In genomic region chr4:89829470-89830138, GRCh38 we compare ENCODE assay signal across 8 cellular contexts. TPM values are rescaled to one million over a fixed set of nuclear protein-coding genes. Genes with fewer than 3 reads are reported as not detected.
A peak's percentile ranks its signal among the peaks of the same experiment; 100 is the strongest.
DNase-seq lines count a peak whose midpoint lies in the region; ATAC-seq and TF ChIP-seq lines count a peak whose summit lies in the region.

No MANE protein-coding gene starts in this region.

- TF ChIP-seq CTCF in RWPE2 (IDR thresholded peaks at IDR 0.05; ENCODE audit: poor library complexity, severe bottlenecking) (no peak), fibroblast of pulmonary artery (IDR thresholded peaks at IDR 0.05; ENCODE audit: low read length, missing control alignments) (no peak)

- H3K27ac ChIP-seq in RWPE2 (ENCODE audit: poor library complexity, severe bottlenecking) (peak overlapping the region; percentile 8), aorta (ENCODE audit: low read depth in 1 of 2, low read length in 2 of 2) (no peak overlapping the region)

- H3K4me3 ChIP-seq in RWPE2 (ENCODE audit: severe bottlenecking), result no peak overlapping the region
- no peak overlapping the region for H3K4me3 ChIP-seq in fibroblast of pulmonary artery (replicated peaks; ENCODE audit: low read depth, low read length)
- no peak overlapping the region for H3K4me3 ChIP-seq in aorta (ENCODE audit: low read length in 2 of 2)

- peak overlapping the region; percentile 29 to 43 for H3K4me3 Mint-ChIP-seq in activated T-cell treated with anti-CD3 and anti-CD28 coated beads, Interleukin-2, amount 50 U/mL, for 72 hours

- H3K27me3 ChIP-seq in RWPE2 (ENCODE audit: insufficient read depth, poor library complexity, severe bottlenecking), result no peaks in the 10 kb centered on the region
- H3K27me3 ChIP-seq in aorta (ENCODE audit: control insufficient read depth in 1 of 2, insufficient read depth in 2 of 2, low read length in 1 of 2), result peaks cover 0 to 3% of the 10 kb centered on the region in 2 donors

- peak; percentile 90 to 95 for ATAC-seq in activated T-cell treated with anti-CD3 and anti-CD28 coated beads, Interleukin-2, amount 50 U/mL, for 72 hours (replicated peaks in 1 of 2)
- peak; percentile 61 for ATAC-seq in HG02840 (IDR thresholded peaks at IDR 0.05; ENCODE audit: low FRiP score, unreplicated experiment)
- ATAC-seq in RWPE2 (ENCODE audit: low read depth), result no peak
- peak; percentile 41 for ATAC-seq in aorta (ENCODE audit: low FRiP score)

- DNase-seq in activated T-cell treated with anti-CD3 and anti-CD28 coated beads, Interleukin-2, amount 50 U/mL, for 72 hours, result peak; percentile 38 to 40
- no peak for DNase-seq in activated T-cell treated with anti-CD3 and anti-CD28 coated beads, Interleukin-2, amount 50 U/mL, for 48 hours
- DNase-seq in RWPE2 (ENCODE audit: low spot score), result no peak
- peak; percentile 68 for DNase-seq in fibroblast of pulmonary artery (ENCODE audit: low read depth)
- DNase-seq in aorta, result peak in 1 of 2 donors; percentile 55
- DNase-seq in DMS114 treated with DMSO at 0.1 percent for 48 hours (lab: John Stamatoyannopoulos, UW; ENCODE audit: unreplicated experiment), result no peak
- DNase-seq in SK-N-DZ (ENCODE audit: low spot score), result no peak

- H3K27me3 Mint-ChIP-seq in activated T-cell treated with anti-CD3 and anti-CD28 coated beads, Interleukin-2, amount 50 U/mL, for 72 hours (ENCODE audit: low read depth), result peaks cover 12% of the 10 kb centered on the region

- peak overlapping the region; percentile 2 for H3K27ac Mint-ChIP-seq in activated T-cell treated with anti-CD3 and anti-CD28 coated beads, Interleukin-2, amount 50 U/mL, for 72 hours

- H3K4me1 Mint-ChIP-seq in activated T-cell treated with anti-CD3 and anti-CD28 coated beads, Interleukin-2, amount 50 U/mL, for 72 hours (ENCODE audit: low read depth), result peaks cover 12% of the 10 kb centered on the region

- H3K36me3 Mint-ChIP-seq in activated T-cell treated with anti-CD3 and anti-CD28 coated beads, Interleukin-2, amount 50 U/mL, for 72 hours (ENCODE audit: insufficient read depth in 2 of 2), result no peaks in the 10 kb centered on the region

- intact Hi-C loops in aorta (cut with DNase I), result no loop called here

- no peaks in the 10 kb centered on the region for H3K9me3 ChIP-seq in RWPE2 (ENCODE audit: severe bottlenecking)
- no peaks in the 10 kb centered on the region for H3K9me3 ChIP-seq in aorta (ENCODE audit: control insufficient read depth, low read length)

- WGBS in aorta, 2 donors, result 68 to 75% methylated on average over 7 of the region's 7 CpGs

- no peaks in the 10 kb centered on the region for H3K9me3 Mint-ChIP-seq in activated T-cell treated with anti-CD3 and anti-CD28 coated beads, Interleukin-2, amount 50 U/mL, for 72 hours

- H3K36me3 ChIP-seq in RWPE2 (ENCODE audit: low read depth) (peaks cover 18% of the 10 kb centered on the region), aorta (ENCODE audit: control insufficient read depth in 1 of 2, insufficient read depth in 2 of 2, low read length in 1 of 2) (no peaks in the 10 kb centered on the region)

- H3K4me1 ChIP-seq in RWPE2 (ENCODE audit: insufficient read depth, poor library complexity, severe bottlenecking), result no peaks in the 10 kb centered on the region
- no peaks in the 10 kb centered on the region for H3K4me1 ChIP-seq in aorta (ENCODE audit: control insufficient read depth in 1 of 2, insufficient read depth in 2 of 2, low read length in 2 of 2)

RNA-seq across cellular contexts. Expression of gene SNCA, which starts 7.4 kb away (rescaled TPM):
- total RNA-seq in activated T-cell treated with anti-CD3 and anti-CD28 coated beads, Interleukin-2, amount 50 U/mL, for 72 hours, result under 1 TPM; 0.37 to 0.86 TPM
- 10 to 100 TPM; 11.2 to 12.6 TPM for total RNA-seq in aorta
- 1 to 10 TPM; 4.2 to 6.9 TPM for polyA plus RNA-seq in aorta
- 16.6 and 23.7 TPM in 2 replicates for polyA plus RNA-seq in SK-N-DZ (2014; cell fraction: cytosol; rRNA removed)
- 10.0 and 16.9 TPM in 2 replicates for polyA plus RNA-seq in SK-N-DZ (2014; cell fraction: nucleus; rRNA removed)

Comparison
In these comparisons a context has a peak if more than half of its experiments do, and no peak if none do; other contexts are left out.
1. DNase-seq: peak in activated T-cell treated with anti-CD3 and anti-CD28 coated beads, Interleukin-2, amount 50 U/mL, for 72 hours (2 of 2) and fibroblast of pulmonary artery (single experiment); none in activated T-cell treated with anti-CD3 and anti-CD28 coated beads, Interleukin-2, amount 50 U/mL, for 48 hours (0 of 2), RWPE2 (single experiment), DMS114 treated with DMSO at 0.1 percent for 48 hours (single experiment) and SK-N-DZ (single experiment).
2. RNA of gene SNCA, which starts 7.4 kb away (total RNA-seq): 11.2 to 12.6 TPM in aorta; 0.37 to 0.86 TPM in activated T-cell treated with anti-CD3 and anti-CD28 coated beads, Interleukin-2, amount 50 U/mL, for 72 hours; every median in the first group is over 4 times any median in the second.